In the genomic region with DNA sequence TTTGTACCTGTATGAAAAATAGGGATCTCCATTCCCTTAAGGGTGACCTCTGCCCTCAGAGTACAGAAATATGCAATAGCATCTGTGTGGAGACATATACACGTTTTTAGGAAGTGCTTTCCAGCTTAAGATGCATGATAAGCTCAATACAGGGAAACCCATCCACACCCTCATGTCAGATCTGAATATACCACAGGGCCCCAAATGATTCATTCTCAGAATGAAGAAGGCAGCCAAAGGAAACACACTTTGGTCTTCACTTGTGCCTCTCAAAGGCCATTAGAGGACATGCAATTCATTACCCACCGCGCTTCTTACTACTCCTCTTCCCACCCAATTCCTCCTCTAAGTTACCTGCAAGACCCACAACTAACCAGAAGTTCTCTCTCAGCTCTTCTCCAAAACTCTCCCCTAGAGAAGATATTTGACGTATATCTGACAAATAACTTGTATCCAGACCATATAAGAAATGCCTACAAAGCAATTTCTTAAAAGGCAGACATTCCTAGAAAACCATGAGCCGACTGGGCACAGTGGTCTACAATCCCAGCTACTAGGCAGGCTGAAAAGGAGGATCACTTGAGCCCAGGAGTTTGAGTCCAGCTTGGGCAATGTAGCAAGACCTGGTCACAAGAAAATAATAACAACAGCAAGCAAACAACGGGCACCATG, we compare ENCODE assay signal across 31 cellular contexts.
DNase-seq lines count a peak whose midpoint lies in the region; ATAC-seq, FAIRE-seq and TF ChIP-seq lines count a peak whose summit lies in the region.
"Had no signal": no experiment of that assay in that cellular context is flagged by ENCODE, and none has a peak within 500 bp of the region (broad histone marks: within the 10 kb centered on the region; RNA-seq: fewer than 3 reads in every experiment).

No MANE protein-coding gene starts in this region.

- no peak for TF ChIP-seq CTCF in A549 (IDR thresholded peaks at IDR 0.05)
- TF ChIP-seq CTCF in chondrocyte (IDR thresholded peaks at IDR 0.05), result no peak

- no peaks in the 10 kb centered on the region for H3K36me3 ChIP-seq in SJCRH30
- H3K36me3 ChIP-seq: esophagus muscularis mucosa, gastrocnemius medialis, suprapubic skin had no signal

- CTCF ChIA-PET in A549 (lab: Yijun Ruan, JAX), result interaction anchor here (0.8 kb wide), 1 partner anchor 18 kb away, joined by 3 read pairs; no protein-coding TSS in a partner anchor

- H3K27ac ChIP-seq in A549 (no peak overlapping the region), right cardiac atrium (ENCODE audit: low read length) (no peak overlapping the region), SJCRH30 (no peak overlapping the region)
- H3K27ac ChIP-seq: esophagus muscularis mucosa, gastrocnemius medialis, RWPE1, suprapubic skin had no signal

- TF ChIP-seq EP300 in A549 (IDR thresholded peaks at IDR 0.05), result no peak

- H3K27me3 ChIP-seq in right cardiac atrium (ENCODE audit: control insufficient read depth, insufficient read depth) (no peaks in the 10 kb centered on the region), SJCRH30 (no peaks in the 10 kb centered on the region)
- H3K27me3 ChIP-seq: esophagus muscularis mucosa, gastrocnemius medialis, suprapubic skin had no signal

- FAIRE-seq in A549 (lab: Jason Lieb, UNC), result no peak
- FAIRE-seq: A204.1, astrocyte, D721Med, endometrium, GM18507 had no signal

- no peak for TF ChIP-seq RAD21 in A549 (conservative IDR thresholded peaks at IDR 0.05 in 1 of 2, IDR thresholded peaks at IDR 0.05 in 1 of 2)

- no peaks in the 10 kb centered on the region for H3K36me3 Mint-ChIP-seq in chondrocyte (ENCODE audit: low read depth)
- H3K36me3 Mint-ChIP-seq: activated naive CD8-positive, alpha-beta T cell; IgD-negative memory B cell; stimulated activated memory B cell treated with anti-CD40 and anti-IgM and Interleukin-4, amounts not matched to agents 10 μg/mL and 1 μg/mL and 100 μg/mL, for 72 hours had no signal

- no peaks in the 10 kb centered on the region for H3K4me1 ChIP-seq in A549
- H3K4me1 ChIP-seq in right cardiac atrium (ENCODE audit: control insufficient read depth, insufficient read depth, low read length), result no peaks in the 10 kb centered on the region
- no peaks in the 10 kb centered on the region for H3K4me1 ChIP-seq in SJCRH30
- H3K4me1 ChIP-seq: esophagus muscularis mucosa, gastrocnemius medialis, suprapubic skin had no signal

- no peak overlapping the region for H3K4me3 Mint-ChIP-seq in chondrocyte (ENCODE audit: unreplicated experiment)
- H3K4me3 Mint-ChIP-seq: activated naive CD8-positive, alpha-beta T cell; CD4-positive, alpha-beta T cell; GM23338; IgD-negative memory B cell; nephron; stimulated activated memory B cell treated with anti-CD40 and anti-IgM and Interleukin-4, amounts not matched to agents 10 μg/mL and 1 μg/mL and 100 μg/mL, for 72 hours had no signal

- peaks cover 26% of the 10 kb centered on the region for H3K4me1 Mint-ChIP-seq in chondrocyte (ENCODE audit: low read depth)
- H3K4me1 Mint-ChIP-seq: GM23338; IgD-negative memory B cell; stimulated activated memory B cell treated with anti-CD40 and anti-IgM and Interleukin-4, amounts not matched to agents 10 μg/mL and 1 μg/mL and 100 μg/mL, for 72 hours had no signal

- intact Hi-C loops in right cardiac atrium (cut with DNase I), result no loop called here

- H3K4me2 ChIP-seq in A549, result no peak overlapping the region
- H3K4me2 ChIP-seq: GM23338 had no signal

- POLR2A ChIA-PET in A549 (lab: Yijun Ruan, JAX), result no interaction called here

- 40% methylated on average over 6 of the region's 6 CpGs for WGBS in A549 (ENCODE audit: missing lambda C conversion rate)
- 63% methylated on average over 6 of the region's 6 CpGs for WGBS in right cardiac atrium

- no peaks in the 10 kb centered on the region for H3K9me3 Mint-ChIP-seq in chondrocyte (ENCODE audit: low read depth)
- H3K9me3 Mint-ChIP-seq: CD4-positive, alpha-beta T cell; GM23338; nephron had no signal

- no peak for DNase-seq in A549 (ENCODE audit: low read depth in 1 of 2, low spot score in 1 of 2)
- DNase-seq in RPMI7951 (ENCODE audit: low read depth), result peak; percentile 57
- DNase-seq in chondrocyte (ENCODE audit: low spot score), result no peak
- peak; percentile 37 for DNase-seq in mesenteric fat pad (ENCODE audit: low spot score)
- no peak for DNase-seq in right cardiac atrium
- no peak for DNase-seq in T-helper 2 cell
- no peak for DNase-seq in hypothalamus (lab: John Stamatoyannopoulos, UW)
- DNase-seq in SJCRH30, result no peak
- DNase-seq: activated effector memory CD4-positive, alpha-beta T cell treated with Interleukin-2 at 50 U/mL for 16 hours; CD4-positive, alpha-beta T cell; central memory CD4-positive, alpha-beta T cell; gastrocnemius medialis; mucosa of descending colon; NCI-H1092; NCI-H1694; NCI-H446 treated with DMSO at 0.1 percent for 48 hours; NCI-H82 had no signal

- no peaks in the 10 kb centered on the region; the same call in 2 of the 3 replicates for H3K9me3 ChIP-seq in A549
- no peaks in the 10 kb centered on the region for H3K9me3 ChIP-seq in right cardiac atrium (ENCODE audit: control insufficient read depth, low read length)
- H3K9me3 ChIP-seq in SJCRH30 (replicated peaks), result no peaks in the 10 kb centered on the region
- H3K9me3 ChIP-seq: esophagus muscularis mucosa, gastrocnemius medialis, mucosa of descending colon, suprapubic skin had no signal

- H3K27me3 Mint-ChIP-seq in chondrocyte (ENCODE audit: low read depth), result no peaks in the 10 kb centered on the region
- H3K27me3 Mint-ChIP-seq: activated naive CD8-positive, alpha-beta T cell; CD4-positive, alpha-beta T cell; IgD-negative memory B cell; stimulated activated memory B cell treated with anti-CD40 and anti-IgM and Interleukin-4, amounts not matched to agents 10 μg/mL and 1 μg/mL and 100 μg/mL, for 72 hours had no signal

- H3K4me3 ChIP-seq in A549, result no peak overlapping the region
- no peak overlapping the region for H3K4me3 ChIP-seq in right cardiac atrium (ENCODE audit: low read length)
- H3K4me3 ChIP-seq in SJCRH30, result no peak overlapping the region
- H3K4me3 ChIP-seq: esophagus muscularis mucosa, gastrocnemius medialis, GM23338, lung, mucosa of descending colon, suprapubic skin had no signal

- no peak for TF ChIP-seq POLR2A in A549 (IDR thresholded peaks at IDR 0.05; ENCODE audit: low read length)

- H3K27ac Mint-ChIP-seq in chondrocyte (ENCODE audit: unreplicated experiment), result peak overlapping the region; percentile 6
- H3K27ac Mint-ChIP-seq: activated naive CD8-positive, alpha-beta T cell; CD4-positive, alpha-beta T cell; GM23338; IgD-negative memory B cell; nephron; stimulated activated memory B cell treated with anti-CD40 and anti-IgM and Interleukin-4, amounts not matched to agents 10 μg/mL and 1 μg/mL and 100 μg/mL, for 72 hours had no signal

- ATAC-seq in A549 (no peak), right cardiac atrium (no peak)
- ATAC-seq: gastrocnemius medialis; GM23338; mucosa of descending colon; stimulated activated memory B cell treated with anti-CD40 and anti-IgM and Interleukin-4, amounts not matched to agents 10 μg/mL and 1 μg/mL and 100 μg/mL, for 72 hours had no signal

TF ChIP-seq in A549, 52 proteins besides CTCF, POLR2A, EP300 and RAD21:
- TF ChIP-seq CEBPB (IDR thresholded peaks at IDR 0.05) (no peak), MAFK (IDR thresholded peaks at IDR 0.05; ENCODE audit: partially characterized antibody) (peak; percentile 74)
TF ChIP-seq in A549: peak in this region for 1.

Comparison
In these comparisons a context has a peak if more than half of its experiments do, and no peak if none do; other contexts are left out.
1. DNase-seq: peak in RPMI7951 (single experiment) and mesenteric fat pad (single experiment); none in A549 (0 of 2), chondrocyte (single experiment), right cardiac atrium (0 of 3), T-helper 2 cell (0 of 5), hypothalamus (0 of 51) and SJCRH30 (0 of 2).